9 cellular contexts compared by ENCODE assay signal in the genomic region with DNA sequence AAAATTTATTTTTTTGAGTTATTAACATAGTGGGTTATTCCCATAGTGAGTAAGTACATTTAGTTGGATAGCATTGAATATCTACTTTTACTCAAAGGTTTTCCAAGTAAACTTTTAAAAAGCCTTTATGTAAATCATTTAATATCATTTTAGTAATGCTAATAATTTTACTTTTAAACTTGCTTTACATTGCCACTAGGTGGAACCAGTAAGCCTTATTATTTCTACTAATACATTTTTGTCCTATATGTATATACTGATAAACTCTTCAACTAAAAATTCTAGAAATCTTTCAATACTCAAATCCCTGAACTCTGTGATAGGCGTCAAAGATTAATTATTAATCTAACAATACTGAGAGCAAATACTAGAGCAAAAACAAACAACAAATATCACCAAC.
A peak's percentile ranks its signal among the peaks of the same experiment; 100 is the strongest.
DNase-seq lines count a peak whose midpoint lies in the region; TF ChIP-seq lines count a peak whose summit lies in the region.
"Had no signal": no experiment of that assay in that cellular context is flagged by ENCODE, and none has a peak within 500 bp of the region (broad histone marks: within the 10 kb centered on the region; RNA-seq: fewer than 3 reads in every experiment).

No MANE protein-coding gene starts in this region.

- no peaks in the 10 kb centered on the region for H3F3A ChIP-seq in Loucy (ENCODE audit: low read depth)

- no peaks in the 10 kb centered on the region for H3K36me3 ChIP-seq in Loucy (ENCODE audit: insufficient read depth, low read length)

- H3K79me2 ChIP-seq in Loucy (ENCODE audit: insufficient read depth, low read length): no peaks in the 10 kb centered on the region

- H3K4me2 ChIP-seq in Loucy (ENCODE audit: low read depth, low read length, poor library complexity, severe bottlenecking): no peak overlapping the region

- H3K9me2 ChIP-seq in Loucy (replicated peaks; ENCODE audit: low read depth, low read length): no peaks in the 10 kb centered on the region

- no peaks in the 10 kb centered on the region for H3K9me3 ChIP-seq in Loucy (ENCODE audit: insufficient read depth, low read depth, low read length)

- H3K27me3 ChIP-seq in Loucy (ENCODE audit: insufficient read depth, low read length, poor library complexity, severe bottlenecking): no peaks in the 10 kb centered on the region

- H2AFZ ChIP-seq in Loucy (ENCODE audit: low read length): no peak overlapping the region

- DNase-seq in DMS114 treated with DMSO at 0.1 percent for 48 hours (lab: John Stamatoyannopoulos, UW; ENCODE audit: unreplicated experiment): peak; percentile 1
- DNase-seq in amniotic epithelial cell (ENCODE audit: low read depth): peak; percentile 43
- DNase-seq in medulla oblongata (ENCODE audit: extremely low spot score): peak; percentile 2
- DNase-seq in activated CD4-positive, alpha-beta T cell treated with anti-CD3 and anti-CD28 coated beads, Interleukin-2, amount 50 U/mL, for 48 hours: no peak
- no peak for DNase-seq in iPS-NIHi11 (ENCODE audit: low spot score)
- DNase-seq in activated CD4-positive, alpha-beta T cell treated with anti-CD3 and anti-CD28 coated beads for 4 hours: no peak
- DNase-seq in activated CD8-positive, alpha-beta memory T cell treated with anti-CD3 and anti-CD28 coated beads, Interleukin-2, amount 50 U/mL, for 48 hours: no peak
- DNase-seq: central memory CD4-positive, alpha-beta T cell had no signal

- no peaks in the 10 kb centered on the region for H4K20me1 ChIP-seq in Loucy (ENCODE audit: insufficient read depth, low read length, poor library complexity, severe bottlenecking)

- H3K9ac ChIP-seq in Loucy (ENCODE audit: low read depth, low read length, poor library complexity, severe bottlenecking): no peak overlapping the region

- H3K4me1 ChIP-seq in Loucy (ENCODE audit: insufficient read depth, low read length, poor library complexity, severe bottlenecking): no peaks in the 10 kb centered on the region

- peak; percentile 58 for TF ChIP-seq CTCF in Loucy (conservative IDR thresholded peaks at IDR 0.05; ENCODE audit: low read length)

- no peak overlapping the region for H3K4me3 ChIP-seq in Loucy (ENCODE audit: low read length, poor library complexity, severe bottlenecking)

Comparison
In these comparisons a context has a peak if more than half of its experiments do, and no peak if none do; other contexts are left out.
1. DNase-seq: peak in DMS114 treated with DMSO at 0.1 percent for 48 hours (single experiment), amniotic epithelial cell (single experiment) and medulla oblongata (single experiment); none in activated CD4-positive, alpha-beta T cell treated with anti-CD3 and anti-CD28 coated beads, Interleukin-2, amount 50 U/mL, for 48 hours (0 of 2), iPS-NIHi11 (single experiment), activated CD4-positive, alpha-beta T cell treated with anti-CD3 and anti-CD28 coated beads for 4 hours (0 of 2) and activated CD8-positive, alpha-beta memory T cell treated with anti-CD3 and anti-CD28 coated beads, Interleukin-2, amount 50 U/mL, for 48 hours (single experiment).